In the genomic region with DNA sequence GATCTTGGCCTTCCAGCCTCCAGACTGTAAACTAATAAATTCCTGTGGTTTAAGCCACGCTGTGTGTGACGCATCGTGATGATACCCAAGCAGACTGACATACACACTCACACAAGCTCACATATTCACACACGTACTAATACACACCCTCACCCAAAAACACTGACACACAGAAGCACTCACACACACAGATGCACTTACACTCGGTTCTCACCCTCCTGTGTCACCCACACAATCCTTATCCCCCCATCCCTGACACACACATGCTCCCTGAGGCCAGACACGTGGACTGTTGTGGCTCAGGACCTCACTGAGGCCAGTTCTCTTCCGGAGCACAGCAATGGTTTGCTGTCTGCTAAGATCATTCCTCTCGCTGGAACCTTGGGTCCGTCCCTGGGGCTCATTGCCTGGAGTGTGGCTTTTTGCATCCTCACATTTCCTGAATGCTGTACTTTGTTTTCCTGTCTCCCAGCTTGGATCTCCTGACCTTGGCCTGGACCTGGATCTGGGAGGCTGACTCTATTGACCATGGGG, we compare ENCODE assay signal across 11 cellular contexts.
DNase-seq lines count a peak whose midpoint lies in the region; ATAC-seq, FAIRE-seq and TF ChIP-seq lines count a peak whose summit lies in the region.
"Had no signal": no experiment of that assay in that cellular context is flagged by ENCODE, and none has a peak within 500 bp of the region (broad histone marks: within the 10 kb centered on the region; RNA-seq: fewer than 3 reads in every experiment).

No MANE protein-coding gene starts in this region.

- no peaks in the 10 kb centered on the region for H3K9me3 Mint-ChIP-seq in osteocyte (ENCODE audit: unreplicated experiment)
- H3K9me3 Mint-ChIP-seq: T-helper 1 cell treated with Interleukin-12 subunit alpha and Interleukin-12 subunit beta and Interleukin-4 antibody, amounts not matched to agents 30 μg/mL and 1 μg/mL, for 36 hours had no signal

- H3K27ac Mint-ChIP-seq in osteocyte (ENCODE audit: unreplicated experiment) = peak overlapping the region; percentile 82
- H3K27ac Mint-ChIP-seq: T-helper 1 cell treated with Interleukin-12 subunit alpha and Interleukin-12 subunit beta and Interleukin-4 antibody, amounts not matched to agents 30 μg/mL and 1 μg/mL, for 36 hours had no signal

- no peak overlapping the region for H3K4me3 Mint-ChIP-seq in osteocyte (ENCODE audit: unreplicated experiment)
- H3K4me3 Mint-ChIP-seq: T-helper 1 cell treated with Interleukin-12 subunit alpha and Interleukin-12 subunit beta and Interleukin-4 antibody, amounts not matched to agents 30 μg/mL and 1 μg/mL, for 36 hours had no signal

- no peak for TF ChIP-seq CTCF in osteocyte (IDR thresholded peaks at IDR 0.05)

- ATAC-seq in GM18519 (IDR thresholded peaks at IDR 0.05; ENCODE audit: low FRiP score, unreplicated experiment) = no peak
- ATAC-seq in HG02571 (IDR thresholded peaks at IDR 0.05; ENCODE audit: unreplicated experiment) = no peak

- peak; percentile 80 for FAIRE-seq in RCC 7860 (lab: Jason Lieb, UNC)

- no peaks in the 10 kb centered on the region for H3K27me3 Mint-ChIP-seq in osteocyte (ENCODE audit: unreplicated experiment)

- DNase-seq in GM04504 (ENCODE audit: low read depth) (peak; percentile 76), RCC 7860 (ENCODE audit: low spot score) (peak; percentile 74), epidermal melanocyte (ENCODE audit: insufficient read length, low spot score) (peak; percentile 36), osteocyte (ENCODE audit: extremely low spot score, unreplicated experiment) (peak; percentile 65), SW 1271 (lab: John Stamatoyannopoulos, UW) (no peak)
- DNase-seq in effector CD8-positive, alpha-beta T cell (lab: John Stamatoyannopoulos, UW) = no peak
- DNase-seq: anterior cingulate cortex, NCI-H345 had no signal

- no peaks in the 10 kb centered on the region for H3K36me3 Mint-ChIP-seq in osteocyte (ENCODE audit: unreplicated experiment)

- H3K4me1 Mint-ChIP-seq in osteocyte (ENCODE audit: unreplicated experiment) = peaks cover 41% of the 10 kb centered on the region

Comparison
In these comparisons a context has a peak if more than half of its experiments do, and no peak if none do; other contexts are left out.
1. DNase-seq: peak in GM04504 (single experiment), RCC 7860 (single experiment), epidermal melanocyte (single experiment) and osteocyte (single experiment); none in SW 1271 (0 of 2) and effector CD8-positive, alpha-beta T cell (single experiment).